Comparison of ENCODE assay signal across 10 cellular contexts in genomic region chr15:78455749-78456148, GRCh38. TPM values are rescaled to one million over a fixed set of nuclear protein-coding genes. Genes with fewer than 3 reads are reported as not detected.
A peak's percentile ranks its signal among the peaks of the same experiment; 100 is the strongest.
DNase-seq lines count a peak whose midpoint lies in the region; ATAC-seq, FAIRE-seq and TF ChIP-seq lines count a peak whose summit lies in the region.
"Had no signal": no experiment of that assay in that cellular context is flagged by ENCODE, and none has a peak within 500 bp of the region (broad histone marks: within the 10 kb centered on the region; RNA-seq: fewer than 3 reads in every experiment).

No MANE protein-coding gene starts in this region.

- TF ChIP-seq RAD21 in IMR-90 (IDR thresholded peaks at IDR 0.05; ENCODE audit: low read length) (no peak), GM12878 (IDR thresholded peaks at IDR 0.05; ENCODE audit: insufficient read depth, low read depth, low read length) (no peak)

- no peak for TF ChIP-seq POLR2A in IMR-90 (IDR thresholded peaks at IDR 0.05; ENCODE audit: low read depth, low read length)
- no peak for TF ChIP-seq POLR2A in GM12878 (IDR thresholded peaks at IDR 0.05; ENCODE audit: low read depth, low read length)

- no peak overlapping the region for H4K91ac ChIP-seq in IMR-90 (ENCODE audit: insufficient read depth, low read depth, low read length)

- no peak overlapping the region for H4K5ac ChIP-seq in IMR-90 (ENCODE audit: low read depth, low read length)

- H2BK20ac ChIP-seq in IMR-90 (ENCODE audit: low read depth, low read length), result no peak overlapping the region

- no TSS peak for BruUV-seq in IMR-90 (replicated peaks; lab: Mats Ljungman, UMichigan)
- BruUV-seq in GM12878 (replicated peaks; lab: Mats Ljungman, UMichigan), result no TSS peak

- H3K27me3 ChIP-seq in BLaER1 treated with 17β-estradiol and CSF1 and Interleukin-3, amounts not matched to agents 10 nM and 100 nM, result no peaks in the 10 kb centered on the region
- H3K27me3 ChIP-seq in IMR-90 (ENCODE audit: control insufficient read depth, insufficient read depth, low read length), result no peaks in the 10 kb centered on the region
- no peaks in the 10 kb centered on the region for H3K27me3 ChIP-seq in GM12878 (replicated peaks in 1 of 2; ENCODE audit: control insufficient read depth in 2 of 2, insufficient read depth in 2 of 2, low read length in 1 of 2)
- H3K27me3 ChIP-seq in parathyroid adenoma (ENCODE audit: control insufficient read depth, insufficient read depth, low read length), result no peaks in the 10 kb centered on the region

- in situ Hi-C loops in IMR-90 (cut with MboI; ENCODE audit: low sequenced_read_pairs) (no loop called here), GM12878 (cut with MboI) (no loop called here)

- SMC1A ChIA-PET in GM12878 (lab: Charles Lee; ENCODE audit: uncharacterized antibody, unreplicated experiment), result no interaction called here

- dilution Hi-C loops in IMR-90 (cut with HindIII; ENCODE audit: low sequenced_read_pairs, unreplicated experiment), result no loop called here

- no peak overlapping the region for H3K23ac ChIP-seq in IMR-90 (ENCODE audit: low read depth, low read length)

- CTCF ChIA-PET in IMR-90 (lab: Yijun Ruan, JAX) (no interaction called here), GM12878 (lab: Yijun Ruan, JAX) (no interaction called here)

- ATAC-seq in IMR-90 (ENCODE audit: low read depth) (no peak; the same call in 1 of the 2 replicates), GM12878 (peak; percentile 17), HG02763 (IDR thresholded peaks at IDR 0.05; ENCODE audit: unreplicated experiment) (no peak)

- H3K79me2 ChIP-seq in GM12878 (ENCODE audit: control insufficient read depth, insufficient read depth, low read length) (peaks cover 87% of the 10 kb centered on the region), parathyroid adenoma (peaks cover 37% of the 10 kb centered on the region)

- no peak for DNase-seq in IMR-90
- DNase-seq in GM12878 (ENCODE audit: low read depth, low spot score), result no peak
- no peak for DNase-seq in activated CD8-positive, alpha-beta memory T cell treated with anti-CD3 and anti-CD28 coated beads, Interleukin-2, amount 50 U/mL, for 4 hours
- DNase-seq in RCC 7860 (ENCODE audit: low spot score), result no peak
- DNase-seq in AG08396 (ENCODE audit: low spot score), result no peak
- DNase-seq: effector CD8-positive, alpha-beta T cell; T1000 had no signal

- H2AK9ac ChIP-seq in IMR-90 (replicated peaks; ENCODE audit: low read depth, low read length, poor library complexity), result no peak overlapping the region

- H3K36me3 ChIP-seq in BLaER1 treated with 17β-estradiol and CSF1 and Interleukin-3, amounts not matched to agents 10 nM and 100 nM, result peaks cover 10 to 50% (median 37%) of the 10 kb centered on the region in 11 experiments; a peak in 20 of 22 replicates
- H3K36me3 ChIP-seq in IMR-90 (ENCODE audit: control insufficient read depth, insufficient read depth, low read length) (no peaks in the 10 kb centered on the region), GM12878 (ENCODE audit: control insufficient read depth in 2 of 2, insufficient read depth in 2 of 2, low read length in 1 of 2) (no peaks in the 10 kb centered on the region; a peak in 1 of 4 replicates), parathyroid adenoma (ENCODE audit: control insufficient read depth, insufficient read depth, low read length) (no peaks in the 10 kb centered on the region)

- WGBS in IMR-90 (ENCODE audit: extremely low coverage in 2 of 2, insufficient read length in 1 of 2), 2 experiments, result no CpG with 5 or more reads among the region's 3 CpGs
- WGBS in GM12878 (ENCODE audit: insufficient coverage, insufficient replicate concordance, low lambda C conversion rate, missing lambda C conversion rate), result 85% methylated on average over 3 of the region's 3 CpGs

- RAD21 ChIA-PET in GM12878 (lab: Charles Lee; ENCODE audit: unreplicated experiment), result no interaction called here

- H2BK15ac ChIP-seq in IMR-90 (ENCODE audit: low read depth, low read length), result no peak overlapping the region

- H3K4me3 ChIP-seq in BLaER1 treated with 17β-estradiol and CSF1 and Interleukin-3, amounts not matched to agents 10 nM and 100 nM, result no peak overlapping the region
- H3K4me3 ChIP-seq in IMR-90 (ENCODE audit: insufficient read depth, low read depth, low read length) (no peak overlapping the region), GM12878 (no peak overlapping the region), parathyroid adenoma (ENCODE audit: low read depth, low read length) (no peak overlapping the region)

- H3K9me1 ChIP-seq in IMR-90 (ENCODE audit: insufficient read depth, low read length), result peaks cover 21% of the 10 kb centered on the region; the same call in 1 of the 2 replicates

- intact Hi-C loops in IMR-90 (cut with micrococcal nuclease) (no loop called here), GM12878 (cut with micrococcal nuclease; ENCODE audit: unreplicated experiment) (no loop called here)

- no peak overlapping the region for H2BK120ac ChIP-seq in IMR-90 (ENCODE audit: low read depth, low read length)

- H3K14ac ChIP-seq in IMR-90 (replicated peaks; ENCODE audit: low read depth, low read length), result no peak overlapping the region

- POLR2A ChIA-PET in IMR-90 (lab: Charles Lee; ENCODE audit: unreplicated experiment), result no interaction called here
- POLR2A ChIA-PET in GM12878 (lab: Charles Lee), result interaction anchor here (1.0 kb wide), 1 partner anchor 18 kb away, joined by 3 read pairs; the partner anchor contains the start of gene IREB2

- no peak for TF ChIP-seq CTCF in IMR-90 (conservative IDR thresholded peaks at IDR 0.05; ENCODE audit: low read depth, low read length)
- TF ChIP-seq CTCF in GM12878 (IDR thresholded peaks at IDR 0.05 in 2 of 3, conservative IDR thresholded peaks at IDR 0.05 in 1 of 3; ENCODE audit: control insufficient read depth in 2 of 3, extremely low read depth in 1 of 3, insufficient read depth in 1 of 3, low read depth in 3 of 3, low read length in 3 of 3), result no peak
- TF ChIP-seq CTCF in parathyroid adenoma (IDR thresholded peaks at IDR 0.05), result no peak

- H3K9me3 ChIP-seq in BLaER1 treated with 17β-estradiol and CSF1 and Interleukin-3, amounts not matched to agents 10 nM and 100 nM (replicated peaks in 1 of 11), result no peaks in the 10 kb centered on the region
- H3K9me3 ChIP-seq in IMR-90 (ENCODE audit: control insufficient read depth, insufficient read depth, low read length) (no peaks in the 10 kb centered on the region), GM12878 (replicated peaks; ENCODE audit: control insufficient read depth, insufficient read depth, low read length) (no peaks in the 10 kb centered on the region), parathyroid adenoma (ENCODE audit: control insufficient read depth, low read length) (no peaks in the 10 kb centered on the region)

- no peak overlapping the region for H2AK5ac ChIP-seq in IMR-90 (ENCODE audit: low read depth, low read length)

- no peak overlapping the region for H3K9ac ChIP-seq in BLaER1 treated with 17β-estradiol and CSF1 and Interleukin-3, amounts not matched to agents 10 nM and 100 nM
- H3K9ac ChIP-seq in IMR-90 (ENCODE audit: low read depth, low read length) (no peak overlapping the region), GM12878 (ENCODE audit: control insufficient read depth, insufficient read depth, low read length) (no peak overlapping the region), parathyroid adenoma (no peak overlapping the region)

- H2AFZ ChIP-seq in IMR-90 (replicated peaks; ENCODE audit: low read length, poor library complexity), result no peak overlapping the region
- no peak overlapping the region for H2AFZ ChIP-seq in GM12878 (ENCODE audit: control insufficient read depth, low read depth, low read length)
- H2AFZ ChIP-seq in parathyroid adenoma, result no peak overlapping the region

- no peak overlapping the region for H4K8ac ChIP-seq in IMR-90 (ENCODE audit: low read depth in 2 of 2, low read length in 2 of 2)

- H3K4ac ChIP-seq in IMR-90 (ENCODE audit: low read depth, low read length), result no peak overlapping the region

- H3K56ac ChIP-seq in IMR-90 (ENCODE audit: extremely low read depth, insufficient read depth, low read length), result no peak overlapping the region

- peak overlapping the region in 8 of 11 experiments; percentile 5 to 84 (median 54); a peak in 10 of 22 replicates for H3K4me2 ChIP-seq in BLaER1 treated with 17β-estradiol and CSF1 and Interleukin-3, amounts not matched to agents 10 nM and 100 nM
- H3K4me2 ChIP-seq in IMR-90 (ENCODE audit: low read depth, low read length), result peak overlapping the region; percentile 38; the same call in 1 of the 2 replicates
- H3K4me2 ChIP-seq in GM12878 (ENCODE audit: control insufficient read depth, insufficient read depth), result no peak overlapping the region
- H3K4me2 ChIP-seq in parathyroid adenoma (ENCODE audit: low read length), result peak overlapping the region; percentile 11

- no peak overlapping the region for H3K27ac ChIP-seq in BLaER1 treated with 17β-estradiol and CSF1 and Interleukin-3, amounts not matched to agents 10 nM and 100 nM
- H3K27ac ChIP-seq in IMR-90 (ENCODE audit: insufficient read depth, low read length) (no peak overlapping the region), GM12878 (ENCODE audit: control insufficient read depth, insufficient read depth) (no peak overlapping the region), parathyroid adenoma (no peak overlapping the region)

- peaks cover 42 to 76% (median 54%) of the 10 kb centered on the region in 10 experiments for H3K4me1 ChIP-seq in BLaER1 treated with 17β-estradiol and CSF1 and Interleukin-3, amounts not matched to agents 10 nM and 100 nM
- H3K4me1 ChIP-seq in IMR-90 (ENCODE audit: control insufficient read depth, insufficient read depth, low read length), result peaks cover 5% of the 10 kb centered on the region
- peaks cover 10% of the 10 kb centered on the region for H3K4me1 ChIP-seq in GM12878 (ENCODE audit: control insufficient read depth, insufficient read depth, low read length)
- no peaks in the 10 kb centered on the region for H3K4me1 ChIP-seq in parathyroid adenoma

- TF ChIP-seq EP300 in GM12878 (IDR thresholded peaks at IDR 0.05; ENCODE audit: borderline replicate concordance in 1 of 2, control insufficient read depth in 1 of 2, low read depth in 2 of 2, low read length in 2 of 2), result no peak

- no peak overlapping the region for H2BK5ac ChIP-seq in IMR-90 (ENCODE audit: low read depth, low read length, poor library complexity, severe bottlenecking)

- peaks cover 90 to 100% (median 100%) of the 10 kb centered on the region in 11 experiments for H4K20me1 ChIP-seq in BLaER1 treated with 17β-estradiol and CSF1 and Interleukin-3, amounts not matched to agents 10 nM and 100 nM
- H4K20me1 ChIP-seq in IMR-90 (ENCODE audit: insufficient read depth, low read length), result peaks cover 85% of the 10 kb centered on the region
- no peaks in the 10 kb centered on the region for H4K20me1 ChIP-seq in GM12878 (ENCODE audit: control insufficient read depth, insufficient read depth)

- peaks cover 17 to 62% of the 10 kb centered on the region in 2 experiments for H3K79me1 ChIP-seq in IMR-90 (ENCODE audit: low read depth in 1 of 2, low read length in 2 of 2)

- H3K18ac ChIP-seq in IMR-90 (ENCODE audit: low read depth, low read length), result no peak overlapping the region

- FAIRE-seq in GM12878 (lab: Jason Lieb, UNC) (no peak), RCC 7860 (lab: Jason Lieb, UNC) (no peak)

RNA-seq across cellular contexts. Expression of gene IREB2, which starts 17.7 kb away (rescaled TPM):
- total RNA-seq in IMR-90 (2012; rRNA removed), result 12.2 and 23.6 TPM in 2 replicates
- polyA plus RNA-seq in IMR-90 (2012; rRNA removed), result 10.0 and 13.5 TPM in 2 replicates
- 2.5 and 3.2 TPM in 2 replicates for polyA plus RNA-seq in IMR-90 (2012; cell fraction: cytosol; rRNA removed)
- 5.7 and 23.7 TPM in 2 replicates for polyA plus RNA-seq in IMR-90 (2012; cell fraction: nucleus; rRNA removed; ENCODE audit: low replicate concordance)
- 107 and 109 TPM in 2 replicates for total RNA-seq in GM12878 (2013; cell fraction: nucleolus; rRNA removed)
- 22.8 and 23.0 TPM in 2 replicates for total RNA-seq in GM12878 (2014; rRNA removed)
- total RNA-seq in GM12878 (2014; rRNA removed; fragmentation: Illumina TruSeq; extraction: Trizol), result 25.8 and 30.0 TPM in 2 replicates
- total RNA-seq in GM12878 (2021), result 51.3 and 52.4 TPM in 2 replicates
- polyA plus RNA-seq in GM12878 (2011; ENCODE audit: low read depth), result 11.5 TPM
- 35.7 and 49.6 TPM in 2 replicates for polyA plus RNA-seq in GM12878 (2011; rRNA removed)
- polyA plus RNA-seq in GM12878 (2011; cell fraction: cytosol; rRNA removed), result 13.1 and 17.0 TPM in 2 replicates
- polyA plus RNA-seq in GM12878 (2011; cell fraction: nucleus; rRNA removed), result 21.4 and 26.3 TPM in 2 replicates
- 23.9 and 27.4 TPM in 2 replicates for polyA plus RNA-seq in GM12878 (2012)
- 34.9 and 48.1 TPM in 2 replicates for polyA plus RNA-seq in GM12878 (2014; fragmentation: Illumina TruSeq; extraction: Trizol)
- 10 to 100 TPM; 13.0 to 13.9 TPM for polyA plus RNA-seq in GM12878 (2014; fragmentation: Nextera tagmentation; extraction: Ambion mirVana)
- polyA plus RNA-seq in GM12878 (2014; rRNA removed), result 21.9 and 23.1 TPM in 2 replicates
- polyA plus RNA-seq in GM12878 (2016; fragmentation: Nextera tagmentation; extraction: Ambion mirVana), result 10 to 100 TPM; 21.9 to 25.8 TPM
- polyA minus RNA-seq in GM12878 (2011; rRNA and poly(A)+ RNA removed), result 41.2 and 58.5 TPM in 2 replicates
- polyA minus RNA-seq in GM12878 (2011; cell fraction: cytosol; rRNA and poly(A)+ RNA removed), result 26.2 and 35.7 TPM in 2 replicates
- polyA minus RNA-seq in GM12878 (2011; cell fraction: nucleus; rRNA and poly(A)+ RNA removed), result 23.1 and 35.3 TPM in 2 replicates

RNA-seq across cellular contexts. Expression of gene HYKK, which starts 51.6 kb away (rescaled TPM):
- total RNA-seq in IMR-90 (2012; rRNA removed), result 3.9 and 5.6 TPM in 2 replicates
- polyA plus RNA-seq in IMR-90 (2012; rRNA removed), result 2.7 and 3.8 TPM in 2 replicates
- 1.8 and 4.0 TPM in 2 replicates for polyA plus RNA-seq in IMR-90 (2012; cell fraction: cytosol; rRNA removed)
- polyA plus RNA-seq in IMR-90 (2012; cell fraction: nucleus; rRNA removed; ENCODE audit: low replicate concordance), result 0.62 and 2.6 TPM in 2 replicates
- 1.6 and 2.1 TPM in 2 replicates for total RNA-seq in GM12878 (2013; cell fraction: nucleolus; rRNA removed)
- total RNA-seq in GM12878 (2014; rRNA removed), result 0.27 and 0.79 TPM in 2 replicates
- total RNA-seq in GM12878 (2014; rRNA removed; fragmentation: Illumina TruSeq; extraction: Trizol), result 0.46 and 0.98 TPM in 2 replicates
- total RNA-seq in GM12878 (2021), result 0.23 and 0.66 TPM in 2 replicates
- polyA plus RNA-seq in GM12878 (2011; ENCODE audit: low read depth), result 0.62 TPM
- 0.75 and 0.79 TPM in 2 replicates for polyA plus RNA-seq in GM12878 (2011; rRNA removed)
- polyA plus RNA-seq in GM12878 (2011; cell fraction: cytosol; rRNA removed), result 0.55 and 0.78 TPM in 2 replicates
- polyA plus RNA-seq in GM12878 (2011; cell fraction: nucleus; rRNA removed), result 0.60 and 0.67 TPM in 2 replicates
- 0.51 and 0.90 TPM in 2 replicates for polyA plus RNA-seq in GM12878 (2012)
- polyA plus RNA-seq in GM12878 (2014; fragmentation: Illumina TruSeq; extraction: Trizol), result 0.66 and 1.0 TPM in 2 replicates
- under 1 TPM; 0.15 to 0.34 TPM for polyA plus RNA-seq in GM12878 (2014; fragmentation: Nextera tagmentation; extraction: Ambion mirVana)
- polyA plus RNA-seq in GM12878 (2014; rRNA removed), result 0.55 and 0.62 TPM in 2 replicates
- polyA plus RNA-seq in GM12878 (2016; fragmentation: Nextera tagmentation; extraction: Ambion mirVana), result under 1 TPM; 0.28 to 0.43 TPM
- polyA minus RNA-seq in GM12878 (2011; rRNA and poly(A)+ RNA removed), result 0.41 and 0.95 TPM in 2 replicates
- polyA minus RNA-seq in GM12878 (2011; cell fraction: cytosol; rRNA and poly(A)+ RNA removed), result not detected in 2 replicates
- polyA minus RNA-seq in GM12878 (2011; cell fraction: nucleus; rRNA and poly(A)+ RNA removed), result 0.12 and 0.38 TPM in 2 replicates
